In genomic region chr7:55369427-55369826, GRCh38 we compare ENCODE assay signal across 16 cellular contexts. TPM values are rescaled to one million over a fixed set of nuclear protein-coding genes. Genes with fewer than 3 reads are reported as not detected.
DNase-seq lines count a peak whose midpoint lies in the region; ATAC-seq, FAIRE-seq and TF ChIP-seq lines count a peak whose summit lies in the region.
"Had no signal": no experiment of that assay in that cellular context is flagged by ENCODE, and none has a peak within 500 bp of the region (broad histone marks: within the 10 kb centered on the region; RNA-seq: fewer than 3 reads in every experiment).

No MANE protein-coding gene starts in this region.

- H3K4me2 ChIP-seq in astrocyte (ENCODE audit: low read length), result no peak overlapping the region
- H3K4me2 ChIP-seq: BLaER1 treated with 17β-estradiol and CSF1 and Interleukin-3, amounts not matched to agents 10 nM and 100 nM had no signal

- no peak overlapping the region for H2AFZ ChIP-seq in astrocyte (ENCODE audit: low read depth, low read length)
- H2AFZ ChIP-seq: parathyroid adenoma had no signal

- peaks cover 33% of the 10 kb centered on the region for H3K79me2 ChIP-seq in astrocyte (ENCODE audit: insufficient read depth, low read length)

- no peak for ATAC-seq in HG02588 (IDR thresholded peaks at IDR 0.05; ENCODE audit: unreplicated experiment)
- no peak for ATAC-seq in GM18511 (IDR thresholded peaks at IDR 0.05; ENCODE audit: unreplicated experiment)
- ATAC-seq in HG02610 (IDR thresholded peaks at IDR 0.05; ENCODE audit: unreplicated experiment), result no peak
- ATAC-seq: PC-3 had no signal

- no peaks in the 10 kb centered on the region for H3K9me3 Mint-ChIP-seq in astrocyte (ENCODE audit: unreplicated experiment)
- H3K9me3 Mint-ChIP-seq: activated naive CD4-positive, alpha-beta T cell treated with anti-CD3 and anti-CD28 coated beads, Interleukin-2, amount 50 U/mL, for 24 hours had no signal

- no peaks in the 10 kb centered on the region for H3K36me3 ChIP-seq in astrocyte (ENCODE audit: insufficient read depth, low read length)

- FAIRE-seq in HTR-8/SVneo (lab: Jason Lieb, UNC) (no peak), astrocyte (lab: Jason Lieb, UNC) (no peak)

- H3K36me3 Mint-ChIP-seq in astrocyte (ENCODE audit: low read depth, unreplicated experiment), result peaks cover 1% of the 10 kb centered on the region

- H3K4me1 Mint-ChIP-seq in astrocyte (ENCODE audit: low read depth, unreplicated experiment), result peaks cover 18% of the 10 kb centered on the region

- H3K9me3 ChIP-seq in astrocyte (ENCODE audit: insufficient read depth, low read depth, low read length), result no peaks in the 10 kb centered on the region
- H3K9me3 ChIP-seq: BLaER1 treated with 17β-estradiol and CSF1 and Interleukin-3, amounts not matched to agents 10 nM and 100 nM had no signal

- TF ChIP-seq CTCF in astrocyte (IDR thresholded peaks at IDR 0.05; ENCODE audit: insufficient read depth, low read depth, low read length), result no peak

- no peaks in the 10 kb centered on the region for H3K27me3 Mint-ChIP-seq in astrocyte (ENCODE audit: low read depth, unreplicated experiment)
- H3K27me3 Mint-ChIP-seq: activated naive CD4-positive, alpha-beta T cell treated with anti-CD3 and anti-CD28 coated beads, Interleukin-2, amount 50 U/mL, for 24 hours had no signal

- H3K27ac ChIP-seq in astrocyte (ENCODE audit: low read depth, low read length), result no peak overlapping the region
- H3K27ac ChIP-seq: BLaER1 treated with 17β-estradiol and CSF1 and Interleukin-3, amounts not matched to agents 10 nM and 100 nM; parathyroid adenoma had no signal

- DNase-seq in AG08395 (ENCODE audit: low spot score), result peak; percentile 72
- peak; percentile 13 for DNase-seq in HTR-8/SVneo (ENCODE audit: insufficient read length, low spot score)
- peak; percentile 91 for DNase-seq in astrocyte (ENCODE audit: low read depth)
- DNase-seq in glomerular visceral epithelial cell (ENCODE audit: extremely low spot score), result peak; percentile 34
- DNase-seq in activated CD4-positive, alpha-beta T cell treated with anti-CD3 and anti-CD28 coated beads, Interleukin-2, amount 50 U/mL, for 1 hour, result no peak
- DNase-seq: effector CD4-positive, alpha-beta T cell; GDM1; mammary epithelial cell; PC-3; stimulated activated CD4-positive, alpha-beta T cell treated with anti-CD3 and anti-CD28 coated beads, Interleukin-2, amount 100 ng/mL, for 24 hours had no signal

- no peaks in the 10 kb centered on the region for H3K27me3 ChIP-seq in astrocyte (ENCODE audit: insufficient read depth, low read length)
- H3K27me3 ChIP-seq: BLaER1 treated with 17β-estradiol and CSF1 and Interleukin-3, amounts not matched to agents 10 nM and 100 nM had no signal

- peak overlapping the region; percentile 40 for H3K9ac ChIP-seq in astrocyte (ENCODE audit: low read length)
- H3K9ac ChIP-seq: BLaER1 treated with 17β-estradiol and CSF1 and Interleukin-3, amounts not matched to agents 10 nM and 100 nM; parathyroid adenoma had no signal

- no peak overlapping the region for H3K27ac Mint-ChIP-seq in astrocyte (ENCODE audit: unreplicated experiment)

- no peaks in the 10 kb centered on the region for H4K20me1 ChIP-seq in astrocyte (ENCODE audit: insufficient read depth, low read length)

- H3K4me3 ChIP-seq in astrocyte (ENCODE audit: insufficient read depth, low read depth, low read length), result no peak overlapping the region
- H3K4me3 ChIP-seq: BLaER1 treated with 17β-estradiol and CSF1 and Interleukin-3, amounts not matched to agents 10 nM and 100 nM had no signal

- peaks cover 21% of the 10 kb centered on the region for H3K4me1 ChIP-seq in astrocyte (ENCODE audit: insufficient read depth, low read length)

- H3K4me3 Mint-ChIP-seq in astrocyte (ENCODE audit: unreplicated experiment), result peak overlapping the region; percentile 2
- H3K4me3 Mint-ChIP-seq: activated naive CD4-positive, alpha-beta T cell treated with anti-CD3 and anti-CD28 coated beads, Interleukin-2, amount 50 U/mL, for 24 hours had no signal

RNA-seq across cellular contexts. Expression of gene LANCL2, which starts 4.3 kb away (rescaled TPM):
- 35.6 and 35.9 TPM in 2 replicates for total RNA-seq in astrocyte
